Comparison of ENCODE assay signal across 14 cellular contexts in genomic region chrX:12958059-12958458, GRCh38. TPM values are rescaled to one million over a fixed set of nuclear protein-coding genes. Genes with fewer than 3 reads are reported as not detected.
DNase-seq lines count a peak whose midpoint lies in the region; ATAC-seq and TF ChIP-seq lines count a peak whose summit lies in the region.
"Had no signal": no experiment of that assay in that cellular context is flagged by ENCODE, and none has a peak within 500 bp of the region (broad histone marks: within the 10 kb centered on the region; RNA-seq: fewer than 3 reads in every experiment).

No MANE protein-coding gene starts in this region.

- no peak for TF ChIP-seq POLR2A in breast epithelium (IDR thresholded peaks at IDR 0.05)

- H3K9me3 ChIP-seq in T-helper 17 cell (ENCODE audit: control insufficient read depth, low read length, poor library complexity, severe bottlenecking) = no peaks in the 10 kb centered on the region
- no peaks in the 10 kb centered on the region for H3K9me3 ChIP-seq in breast epithelium

- H3K4me3 ChIP-seq in GM12875 (ENCODE audit: low read depth, low read length) (peak overlapping the region; percentile 21), breast epithelium (no peak overlapping the region)
- H3K4me3 ChIP-seq: lung had no signal

- TF ChIP-seq CTCF in CD14-positive monocyte (IDR thresholded peaks at IDR 0.05) (no peak), GM12875 (IDR thresholded peaks at IDR 0.05; ENCODE audit: borderline replicate concordance, insufficient read depth, low read depth, low read length) (no peak), breast epithelium (IDR thresholded peaks at IDR 0.05) (no peak)

- ATAC-seq in T-helper 17 cell (no peak), memory B cell (ENCODE audit: low read depth) (no peak), HG02884 (IDR thresholded peaks at IDR 0.05; ENCODE audit: unreplicated experiment) (no peak)

- H3K4me1 Mint-ChIP-seq in CD14-positive monocyte (peaks cover 62% of the 10 kb centered on the region), T-helper 17 cell (peaks cover 36% of the 10 kb centered on the region), memory B cell (peaks cover 30% of the 10 kb centered on the region)

- DNase-seq in CD14-positive monocyte (ENCODE audit: low spot score) (no peak), T-helper 17 cell (no peak), memory B cell (ENCODE audit: low spot score in 2 of 2) (no peak), HuH-7 (ENCODE audit: low spot score) (no peak), NCI-H1417 treated with DMSO at 0.1 percent for 48 hours (lab: John Stamatoyannopoulos, UW) (no peak), breast epithelium (ENCODE audit: low spot score in 2 of 2) (no peak)
- DNase-seq: hypothalamus, NCI-H146, NCI-H748 treated with DMSO at 0.1 percent for 48 hours had no signal

- H3K4me3 Mint-ChIP-seq in CD14-positive monocyte = peak overlapping the region; percentile 49 to 60
- peak overlapping the region; percentile 75 for H3K4me3 Mint-ChIP-seq in T-helper 17 cell
- peak overlapping the region; percentile 60 for H3K4me3 Mint-ChIP-seq in memory B cell

- no peaks in the 10 kb centered on the region for H3K36me3 ChIP-seq in breast epithelium

- H3K4me1 ChIP-seq in breast epithelium = no peaks in the 10 kb centered on the region

- peaks cover 0 to 28% (median 6%) of the 10 kb centered on the region in 7 donors for H3K9me3 Mint-ChIP-seq in CD14-positive monocyte
- no peaks in the 10 kb centered on the region for H3K9me3 Mint-ChIP-seq in memory B cell

- peak overlapping the region; percentile 88 to 99 (median 93) for H3K27ac Mint-ChIP-seq in CD14-positive monocyte
- peak overlapping the region; percentile 97 for H3K27ac Mint-ChIP-seq in T-helper 17 cell
- peak overlapping the region; percentile 97 for H3K27ac Mint-ChIP-seq in memory B cell

- intact Hi-C loops in CD14-positive monocyte (cut with micrococcal nuclease) = loop anchor here (10.0 kb wide), 2 partner anchors 47 to 537 kb away; no protein-coding TSS in a partner anchor
- intact Hi-C loops in breast epithelium (cut with DNase I; ENCODE audit: low total_unique reads) = no loop called here

- no peaks in the 10 kb centered on the region for H3K36me3 Mint-ChIP-seq in CD14-positive monocyte
- H3K36me3 Mint-ChIP-seq in T-helper 17 cell (ENCODE audit: low read depth) = no peaks in the 10 kb centered on the region
- no peaks in the 10 kb centered on the region for H3K36me3 Mint-ChIP-seq in memory B cell

- H3K27me3 Mint-ChIP-seq in CD14-positive monocyte (ENCODE audit: low read depth in 3 of 3) (peaks cover 0 to 26% (median 0%) of the 10 kb centered on the region in 3 donors), T-helper 17 cell (no peaks in the 10 kb centered on the region), memory B cell (no peaks in the 10 kb centered on the region)

- no peak overlapping the region for H3K27ac ChIP-seq in breast epithelium

- H3K27me3 ChIP-seq in breast epithelium = peaks cover 0 to 8% of the 10 kb centered on the region in 2 donors

RNA-seq across cellular contexts. Expression of gene TMSB4X, which starts 16.9 kb away (rescaled TPM):
- polyA plus RNA-seq in CD14-positive monocyte = over 10,000 TPM; 27,127 to 31,074 TPM
- total RNA-seq in T-helper 17 cell (1,000 to 10,000 TPM; 5,781 to 7,183 TPM), breast epithelium (1,000 to 10,000 TPM; 1,496 to 5,389 (median 3,453) TPM)
- total RNA-seq: SK-MEL-5 had no signal

RNA-seq across cellular contexts. Expression of gene TLR8, which starts 51.6 kb away (rescaled TPM):
- 10 to 100 TPM; 48.5 to 61.9 TPM for polyA plus RNA-seq in CD14-positive monocyte
- total RNA-seq in T-helper 17 cell (under 1 TPM in 1 of 2 donors, not detected in 1; 0.85 TPM), breast epithelium (1 to 10 TPM in 2 of 3 donors, under 1 TPM in 1; 0.66 to 6.6 (median 1.0) TPM)
- total RNA-seq: HT1080, SK-MEL-5 had no signal
